21 cellular contexts compared by ENCODE assay signal in the genomic region with DNA sequence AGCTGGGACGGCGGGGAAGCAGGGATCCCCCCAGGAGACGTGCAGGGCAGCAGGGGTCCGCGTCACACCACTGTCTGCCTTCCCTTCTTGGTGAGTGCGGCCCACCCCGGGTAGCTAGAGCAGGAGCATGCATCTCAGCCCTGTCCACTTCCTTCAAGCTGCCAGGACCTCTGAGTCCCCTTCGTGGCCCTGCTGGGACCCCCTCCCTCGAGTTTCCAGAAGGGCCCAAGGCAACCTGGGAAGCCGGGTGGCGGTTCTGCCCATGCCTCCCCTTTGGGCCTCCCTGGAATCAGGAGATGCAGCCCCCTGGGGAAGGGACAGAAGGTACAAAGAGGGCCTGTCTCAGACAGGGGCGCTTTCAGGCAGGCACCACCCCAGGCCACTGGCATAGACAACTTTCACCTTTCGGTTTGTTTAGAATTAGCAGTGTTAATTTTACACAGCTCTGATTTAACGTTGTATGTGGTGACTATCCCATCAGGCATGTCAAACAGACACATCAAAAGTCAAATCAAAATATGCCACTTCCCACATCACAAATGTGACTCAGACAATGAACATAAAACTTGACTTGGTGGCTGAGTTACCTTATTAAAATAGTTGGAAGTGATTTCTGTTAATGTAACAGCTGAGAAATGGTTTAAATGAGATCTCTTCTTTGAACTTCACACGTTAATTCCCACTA.
A peak's percentile ranks its signal among the peaks of the same experiment; 100 is the strongest.
DNase-seq lines count a peak whose midpoint lies in the region; ATAC-seq and TF ChIP-seq lines count a peak whose summit lies in the region.
"Had no signal": no experiment of that assay in that cellular context is flagged by ENCODE, and none has a peak within 500 bp of the region (broad histone marks: within the 10 kb centered on the region; RNA-seq: fewer than 3 reads in every experiment).

No MANE protein-coding gene starts in this region.

- H3K27me3 ChIP-seq in upper lobe of right lung: no peaks in the 10 kb centered on the region
- H3K27me3 ChIP-seq: sigmoid colon, SJCRH30 had no signal

- H3K27me3 Mint-ChIP-seq in natural killer cell (ENCODE audit: low read depth in 2 of 2): no peaks in the 10 kb centered on the region
- H3K27me3 Mint-ChIP-seq in natural killer cell treated with Interleukin-12 subunit alpha and Interleukin-12 subunit beta and Interleukin-15 and Interleukin-18, amount 100 ng/mL, for 72 hours: no peaks in the 10 kb centered on the region
- H3K27me3 Mint-ChIP-seq in T-helper 2 cell treated with Interferon-gamma antibody and Interleukin-4, amounts not matched to agents 5 μg/mL and 100 μg/mL, for 36 hours (ENCODE audit: low read depth): no peaks in the 10 kb centered on the region
- no peaks in the 10 kb centered on the region for H3K27me3 Mint-ChIP-seq in Calu3 (ENCODE audit: unreplicated experiment)

- no peaks in the 10 kb centered on the region for H3K4me1 ChIP-seq in upper lobe of right lung
- H3K4me1 ChIP-seq: sigmoid colon had no signal

- CTCF ChIA-PET in Calu3 (lab: Charles Lee): no interaction called here

- no peaks in the 10 kb centered on the region for H3K9me3 ChIP-seq in upper lobe of right lung
- H3K9me3 ChIP-seq: sigmoid colon had no signal

- H3K36me3 ChIP-seq in upper lobe of right lung: no peaks in the 10 kb centered on the region
- H3K36me3 ChIP-seq: sigmoid colon, SJCRH30 had no signal

- intact Hi-C loops in natural killer cell (cut with micrococcal nuclease): loop anchor here (1.0 to 10.0 kb wide), 2 partner anchors 60 to 98 kb away; no protein-coding TSS in a partner anchor
- intact Hi-C loops in upper lobe of right lung (cut with DNase I): no loop called here
- intact Hi-C loops in Calu3 (cut with micrococcal nuclease; ENCODE audit: unreplicated experiment): no loop called here

- H3K27ac Mint-ChIP-seq in natural killer cell (peak overlapping the region; percentile 78 to 86), Calu3 (ENCODE audit: unreplicated experiment) (no peak overlapping the region)
- no peak overlapping the region for H3K27ac Mint-ChIP-seq in natural killer cell treated with Interleukin-12 subunit alpha and Interleukin-12 subunit beta and Interleukin-15 and Interleukin-18, amount 100 ng/mL, for 72 hours
- peak overlapping the region; percentile 70 for H3K27ac Mint-ChIP-seq in T-helper 2 cell treated with Interferon-gamma antibody and Interleukin-4, amounts not matched to agents 5 μg/mL and 100 μg/mL, for 36 hours
- H3K27ac Mint-ChIP-seq: activated T-helper 1 cell treated with anti-CD3 and anti-CD28 coated beads, Interleukin-12 subunit alpha, Interleukin-12 subunit beta, Interleukin-2, Interleukin-4 antibody, amounts not matched to agents 30 ng/mL and 10 ng/mL and 1 ng/mL, durations not matched to agents 14 hours and 24 hours and 36 hours had no signal

- TF ChIP-seq CTCF in natural killer cell (IDR thresholded peaks at IDR 0.05) (no peak), upper lobe of right lung (IDR thresholded peaks at IDR 0.05) (no peak), Calu3 (IDR thresholded peaks at IDR 0.05; ENCODE audit: unreplicated experiment) (no peak)

- no peak for ATAC-seq in natural killer cell
- ATAC-seq in natural killer cell treated with Interleukin-12 subunit alpha and Interleukin-12 subunit beta and Interleukin-15 and Interleukin-18, amount 100 ng/mL, for 72 hours: no peak
- peak; percentile 23 for ATAC-seq in upper lobe of right lung
- ATAC-seq in GM18858 (IDR thresholded peaks at IDR 0.05; ENCODE audit: unreplicated experiment): no peak

- H3K4me3 ChIP-seq in upper lobe of right lung: no peak overlapping the region
- H3K4me3 ChIP-seq: sigmoid colon had no signal

- H3K36me3 Mint-ChIP-seq in natural killer cell (no peaks in the 10 kb centered on the region), Calu3 (ENCODE audit: insufficient read depth, unreplicated experiment) (no peaks in the 10 kb centered on the region)
- H3K36me3 Mint-ChIP-seq in natural killer cell treated with Interleukin-12 subunit alpha and Interleukin-12 subunit beta and Interleukin-15 and Interleukin-18, amount 100 ng/mL, for 72 hours: no peaks in the 10 kb centered on the region
- H3K36me3 Mint-ChIP-seq in T-helper 2 cell treated with Interferon-gamma antibody and Interleukin-4, amounts not matched to agents 5 μg/mL and 100 μg/mL, for 36 hours (ENCODE audit: low read depth): peaks cover 37% of the 10 kb centered on the region

- DNase-seq in natural killer cell (no peak), kidney glomerular epithelial cell (lab: John Stamatoyannopoulos, UW) (peak; percentile 1), upper lobe of right lung (peak; percentile 41), Calu3 (no peak), retina (no peak)
- DNase-seq in natural killer cell treated with Interleukin-12 subunit alpha and Interleukin-12 subunit beta and Interleukin-15 and Interleukin-18, amount 100 ng/mL, for 72 hours (ENCODE audit: low spot score): no peak
- DNase-seq in T-helper 2 cell treated with Interferon-gamma antibody and Interleukin-4, amounts not matched to agents 5 μg/mL and 100 μg/mL, for 36 hours (ENCODE audit: low spot score): no peak
- DNase-seq: activated CD4-positive, alpha-beta T cell treated with anti-CD3 and anti-CD28 coated beads, Interleukin-2, amount 50 U/mL, for 1 hour; amygdala; central memory CD4-positive, alpha-beta T cell; effector memory CD4-positive, alpha-beta T cell; IMR-90; islet precursor cell; NCI-H2029 treated with DMSO at 0.1 percent for 48 hours; NCI-H526 treated with DMSO at 0.1 percent for 48 hours; OCI-M1; sigmoid colon; SJCRH30; stimulated activated CD4-positive, alpha-beta T cell treated with anti-CD3 and anti-CD28 coated beads, Interleukin-1b, Interleukin-23, amount 100 ng/mL, for 48 hours had no signal

- BruUV-seq in Calu3 (replicated peaks; lab: Mats Ljungman, UMichigan): no TSS peak

- H3K4me1 Mint-ChIP-seq in natural killer cell: peaks cover 20 to 44% of the 10 kb centered on the region in 2 donors
- H3K4me1 Mint-ChIP-seq in natural killer cell treated with Interleukin-12 subunit alpha and Interleukin-12 subunit beta and Interleukin-15 and Interleukin-18, amount 100 ng/mL, for 72 hours (ENCODE audit: low read depth in 2 of 2): peaks cover 18 to 23% of the 10 kb centered on the region in 2 donors
- peaks cover 49% of the 10 kb centered on the region for H3K4me1 Mint-ChIP-seq in T-helper 2 cell treated with Interferon-gamma antibody and Interleukin-4, amounts not matched to agents 5 μg/mL and 100 μg/mL, for 36 hours (ENCODE audit: low read depth)
- H3K4me1 Mint-ChIP-seq in Calu3 (ENCODE audit: low read depth, unreplicated experiment): no peaks in the 10 kb centered on the region

- no peaks in the 10 kb centered on the region for H3K9me3 Mint-ChIP-seq in natural killer cell
- H3K9me3 Mint-ChIP-seq in natural killer cell treated with Interleukin-12 subunit alpha and Interleukin-12 subunit beta and Interleukin-15 and Interleukin-18, amount 100 ng/mL, for 72 hours: no peaks in the 10 kb centered on the region
- H3K9me3 Mint-ChIP-seq in T-helper 2 cell treated with Interferon-gamma antibody and Interleukin-4, amounts not matched to agents 5 μg/mL and 100 μg/mL, for 36 hours: peaks cover 15% of the 10 kb centered on the region
- peaks cover 5% of the 10 kb centered on the region for H3K9me3 Mint-ChIP-seq in Calu3 (ENCODE audit: low read depth, unreplicated experiment)
- H3K9me3 Mint-ChIP-seq: activated T-helper 1 cell treated with anti-CD3 and anti-CD28 coated beads, Interleukin-12 subunit alpha, Interleukin-12 subunit beta, Interleukin-2, Interleukin-4 antibody, amounts not matched to agents 30 ng/mL and 10 ng/mL and 1 ng/mL, durations not matched to agents 14 hours and 24 hours and 36 hours had no signal

- H3K27ac ChIP-seq in upper lobe of right lung: no peak overlapping the region
- H3K27ac ChIP-seq: sigmoid colon had no signal

- H3K4me3 Mint-ChIP-seq in natural killer cell (peak overlapping the region; percentile 86), Calu3 (ENCODE audit: low read depth, unreplicated experiment) (no peak overlapping the region)
- no peak overlapping the region for H3K4me3 Mint-ChIP-seq in natural killer cell treated with Interleukin-12 subunit alpha and Interleukin-12 subunit beta and Interleukin-15 and Interleukin-18, amount 100 ng/mL, for 72 hours
- H3K4me3 Mint-ChIP-seq in T-helper 2 cell treated with Interferon-gamma antibody and Interleukin-4, amounts not matched to agents 5 μg/mL and 100 μg/mL, for 36 hours: peak overlapping the region; percentile 75

Comparison
In these comparisons a context has a peak if more than half of its experiments do, and no peak if none do; other contexts are left out.
1. H3K27ac Mint-ChIP-seq: peak in natural killer cell (2 of 2) and T-helper 2 cell treated with Interferon-gamma antibody and Interleukin-4, amounts not matched to agents 5 μg/mL and 100 μg/mL, for 36 hours (single experiment); none in natural killer cell treated with Interleukin-12 subunit alpha and Interleukin-12 subunit beta and Interleukin-15 and Interleukin-18, amount 100 ng/mL, for 72 hours (0 of 2) and Calu3 (single experiment).
2. H3K4me3 Mint-ChIP-seq: peak in natural killer cell (single experiment) and T-helper 2 cell treated with Interferon-gamma antibody and Interleukin-4, amounts not matched to agents 5 μg/mL and 100 μg/mL, for 36 hours (single experiment); none in natural killer cell treated with Interleukin-12 subunit alpha and Interleukin-12 subunit beta and Interleukin-15 and Interleukin-18, amount 100 ng/mL, for 72 hours (single experiment) and Calu3 (single experiment).
3. DNase-seq: peak in kidney glomerular epithelial cell (single experiment) and upper lobe of right lung (single experiment); none in natural killer cell (single experiment), natural killer cell treated with Interleukin-12 subunit alpha and Interleukin-12 subunit beta and Interleukin-15 and Interleukin-18, amount 100 ng/mL, for 72 hours (single experiment), T-helper 2 cell treated with Interferon-gamma antibody and Interleukin-4, amounts not matched to agents 5 μg/mL and 100 μg/mL, for 36 hours (single experiment), Calu3 (single experiment) and retina (single experiment).